16 cellular contexts compared by ENCODE assay signal in genomic region chr1:169012416-169012815, GRCh38.
DNase-seq lines count a peak whose midpoint lies in the region; ATAC-seq and TF ChIP-seq lines count a peak whose summit lies in the region.
"Had no signal": no experiment of that assay in that cellular context is flagged by ENCODE, and none has a peak within 500 bp of the region (broad histone marks: within the 10 kb centered on the region; RNA-seq: fewer than 3 reads in every experiment).

No MANE protein-coding gene starts in this region.

- TF ChIP-seq POLR2A in heart left ventricle (IDR thresholded peaks at IDR 0.05) = no peak

- ATAC-seq in GM18519 (IDR thresholded peaks at IDR 0.05; ENCODE audit: low FRiP score, unreplicated experiment) = peak; percentile 66
- peak; percentile 71 for ATAC-seq in GM19467 (IDR thresholded peaks at IDR 0.05; ENCODE audit: unreplicated experiment)
- ATAC-seq in HG02938 (IDR thresholded peaks at IDR 0.05; ENCODE audit: unreplicated experiment) = peak; percentile 62
- peak; percentile 65 for ATAC-seq in HG03571 (IDR thresholded peaks at IDR 0.05; ENCODE audit: unreplicated experiment)
- no peak for ATAC-seq in GM19324 (IDR thresholded peaks at IDR 0.05; ENCODE audit: low FRiP score, unreplicated experiment)
- no peak for ATAC-seq in heart left ventricle
- ATAC-seq: pancreas had no signal

- DNase-seq in stimulated activated CD4-positive, alpha-beta T cell treated with anti-CD3 and anti-CD28 coated beads, Interleukin-4, amount 100 ng/mL, for 1 hour = no peak
- DNase-seq in NCI-H748 (lab: John Stamatoyannopoulos, UW; ENCODE audit: unreplicated experiment) (no peak), heart left ventricle (no peak)
- DNase-seq: CD4-positive, alpha-beta T cell; HFFc6; hypothalamus; KG1; NCI-H2029 treated with DMSO at 0.1 percent for 48 hours; pancreas; stimulated activated naive CD4-positive, alpha-beta T cell treated with Interleukin-2 at 50 U/mL for 16 hours; T-helper 9 cell had no signal

- WGBS in heart left ventricle, 4 donors = 92 to 98% (median 94%) methylated on average over 2 of the region's 2 CpGs

- no peaks in the 10 kb centered on the region for H3K4me1 ChIP-seq in heart left ventricle
- H3K4me1 ChIP-seq: pancreas had no signal

- H3K4me3 ChIP-seq in heart left ventricle = no peak overlapping the region
- H3K4me3 ChIP-seq: pancreas had no signal

- no peaks in the 10 kb centered on the region for H3K36me3 ChIP-seq in heart left ventricle
- H3K36me3 ChIP-seq: pancreas had no signal

- H3K27ac ChIP-seq in heart left ventricle = no peak overlapping the region
- H3K27ac ChIP-seq: pancreas had no signal

- intact Hi-C loops in heart left ventricle (cut with DNase I) = loop anchor here in 1 of 10 donors (10.0 kb wide), 1 partner anchor 198 kb away; no protein-coding TSS in a partner anchor

- no peaks in the 10 kb centered on the region for H3K9me3 ChIP-seq in heart left ventricle
- H3K9me3 ChIP-seq: pancreas had no signal

- no peaks in the 10 kb centered on the region for H3K27me3 ChIP-seq in heart left ventricle

- TF ChIP-seq CTCF in heart left ventricle (IDR thresholded peaks at IDR 0.05) = no peak

Comparison
In these comparisons a context has a peak if more than half of its experiments do, and no peak if none do; other contexts are left out.
1. ATAC-seq: peak in GM18519 (single experiment), GM19467 (single experiment), HG02938 (single experiment) and HG03571 (single experiment); none in GM19324 (single experiment) and heart left ventricle (0 of 4).